In the genomic region with DNA sequence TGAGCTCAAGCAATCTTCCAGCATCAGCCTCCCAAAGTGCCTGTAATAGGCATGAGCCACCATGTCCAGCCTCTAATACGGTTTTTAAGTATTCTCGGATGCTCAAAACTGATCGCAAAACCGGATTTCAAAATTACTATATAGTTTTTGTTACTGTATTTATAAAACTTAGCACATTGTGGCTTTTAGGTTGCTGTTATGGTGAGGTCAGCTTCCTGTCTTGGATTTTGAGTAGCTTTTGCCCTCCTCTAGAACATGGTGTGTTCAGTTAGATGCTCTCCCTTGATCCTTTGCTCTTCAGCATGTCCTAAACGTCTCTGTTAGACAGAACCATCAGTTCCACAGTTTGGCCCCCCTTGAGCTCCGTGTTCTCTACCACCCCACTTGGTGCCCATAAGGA, we compare ENCODE assay signal across 15 cellular contexts.
DNase-seq lines count a peak whose midpoint lies in the region; ATAC-seq and TF ChIP-seq lines count a peak whose summit lies in the region.
"Had no signal": no experiment of that assay in that cellular context is flagged by ENCODE, and none has a peak within 500 bp of the region (broad histone marks: within the 10 kb centered on the region; RNA-seq: fewer than 3 reads in every experiment).

No MANE protein-coding gene starts in this region.

- H3K9me3 Mint-ChIP-seq in activated CD8-positive, alpha-beta memory T cell treated with anti-CD3 and anti-CD28 coated beads, Interleukin-2, amount 10 ng/mL, durations not matched to agents 7 days and 5 days (ENCODE audit: low read depth): no peaks in the 10 kb centered on the region
- H3K9me3 Mint-ChIP-seq in HFFc6: no peaks in the 10 kb centered on the region
- H3K9me3 Mint-ChIP-seq in activated T-helper 17 cell treated with anti-CD3 and anti-CD28 coated beads, Interleukin-2, amount 50 U/mL, for 72 hours: no peaks in the 10 kb centered on the region
- H3K9me3 Mint-ChIP-seq: activated B cell treated with CpG ODN at 0.5 μM for 24 hours had no signal

- H3K4me1 Mint-ChIP-seq in activated CD8-positive, alpha-beta memory T cell treated with anti-CD3 and anti-CD28 coated beads, Interleukin-2, amount 10 ng/mL, durations not matched to agents 7 days and 5 days: peaks cover 41% of the 10 kb centered on the region
- H3K4me1 Mint-ChIP-seq in HFFc6 (ENCODE audit: low read depth): peaks cover 36% of the 10 kb centered on the region
- H3K4me1 Mint-ChIP-seq in activated T-helper 17 cell treated with anti-CD3 and anti-CD28 coated beads, Interleukin-2, amount 50 U/mL, for 72 hours: peaks cover 35% of the 10 kb centered on the region

- CTCF ChIA-PET in activated CD8-positive, alpha-beta memory T cell treated with anti-CD3 and anti-CD28 coated beads, Interleukin-2, amount 10 ng/mL, durations not matched to agents 7 days and 5 days (lab: Charles Lee): interaction anchor here (1.0 to 1.4 kb wide), 4 partner anchors 11 to 33 kb away, joined by 3 to 5 read pairs (median 4); no protein-coding TSS in a partner anchor

- peak overlapping the region; percentile 67 for H3K4me3 Mint-ChIP-seq in activated CD8-positive, alpha-beta memory T cell treated with anti-CD3 and anti-CD28 coated beads, Interleukin-2, amount 10 ng/mL, durations not matched to agents 7 days and 5 days
- H3K4me3 Mint-ChIP-seq in HFFc6: no peak overlapping the region
- no peak overlapping the region for H3K4me3 Mint-ChIP-seq in activated T-helper 17 cell treated with anti-CD3 and anti-CD28 coated beads, Interleukin-2, amount 50 U/mL, for 72 hours

- peak; percentile 46 for ATAC-seq in activated CD8-positive, alpha-beta memory T cell treated with anti-CD3 and anti-CD28 coated beads, Interleukin-2, amount 10 ng/mL, durations not matched to agents 7 days and 5 days
- peak; percentile 59 for ATAC-seq in activated T-helper 17 cell treated with anti-CD3 and anti-CD28 coated beads, Interleukin-2, amount 50 U/mL, for 72 hours (replicated peaks)
- peak; percentile 17 for ATAC-seq in stimulated activated naive CD8-positive, alpha-beta T cell treated with anti-CD3 and anti-CD28 coated beads, Interleukin-15, Interleukin-2, amounts not matched to agents 100 U/mL and 50 U/mL, for 24 hours
- no peak for ATAC-seq in left lobe of liver

- DNase-seq in activated CD8-positive, alpha-beta memory T cell treated with anti-CD3 and anti-CD28 coated beads, Interleukin-2, amount 10 ng/mL, durations not matched to agents 7 days and 5 days: peak; percentile 47
- DNase-seq in activated CD8-positive, alpha-beta memory T cell treated with anti-CD3 and anti-CD28 coated beads, Interleukin-2, amount 50 U/mL, for 4 hours: no peak
- DNase-seq in HFFc6 (no peak), ACHN (no peak), HK-2 (ENCODE audit: unreplicated experiment) (no peak), left lobe of liver (ENCODE audit: low spot score) (no peak)
- DNase-seq in stimulated activated naive CD8-positive, alpha-beta T cell treated with anti-CD3 and anti-CD28 coated beads, Interleukin-15, Interleukin-2, amounts not matched to agents 100 U/mL and 50 U/mL, for 24 hours: no peak
- DNase-seq: activated B cell treated with CpG ODN at 0.5 μM for 24 hours; activated T-cell treated with anti-CD3 and anti-CD28 coated beads, Interleukin-2, amount 50 U/mL, for 48 hours; brain microvascular endothelial cell; Calu3; effector memory CD4-positive, alpha-beta T cell; H7; NCI-H2171 treated with DMSO at 0.1 percent for 48 hours had no signal

- no peak for TF ChIP-seq CTCF in HFFc6 (IDR thresholded peaks at IDR 0.05)

- H3K27ac Mint-ChIP-seq in activated CD8-positive, alpha-beta memory T cell treated with anti-CD3 and anti-CD28 coated beads, Interleukin-2, amount 10 ng/mL, durations not matched to agents 7 days and 5 days: peak overlapping the region; percentile 88
- H3K27ac Mint-ChIP-seq in HFFc6: peak overlapping the region; percentile 10; the same call in 1 of the 2 replicates
- H3K27ac Mint-ChIP-seq in activated T-helper 17 cell treated with anti-CD3 and anti-CD28 coated beads, Interleukin-2, amount 50 U/mL, for 72 hours: peak overlapping the region; percentile 20

- in situ Hi-C loops in ACHN (cut with HindIII; ENCODE audit: low pct_ligation_motif_present, low pct_unique_long_range_greater_than_20kb, low sequenced_read_pairs): no loop called here

- H3K36me3 Mint-ChIP-seq in activated CD8-positive, alpha-beta memory T cell treated with anti-CD3 and anti-CD28 coated beads, Interleukin-2, amount 10 ng/mL, durations not matched to agents 7 days and 5 days: peaks cover 13% of the 10 kb centered on the region
- peaks cover 33% of the 10 kb centered on the region for H3K36me3 Mint-ChIP-seq in HFFc6 (ENCODE audit: low read depth)
- peaks cover 14% of the 10 kb centered on the region for H3K36me3 Mint-ChIP-seq in activated T-helper 17 cell treated with anti-CD3 and anti-CD28 coated beads, Interleukin-2, amount 50 U/mL, for 72 hours (ENCODE audit: low read depth)

- no peaks in the 10 kb centered on the region for H3K27me3 Mint-ChIP-seq in activated CD8-positive, alpha-beta memory T cell treated with anti-CD3 and anti-CD28 coated beads, Interleukin-2, amount 10 ng/mL, durations not matched to agents 7 days and 5 days
- H3K27me3 Mint-ChIP-seq in HFFc6 (ENCODE audit: insufficient read depth): no peaks in the 10 kb centered on the region; the same call in 1 of the 2 replicates
- no peaks in the 10 kb centered on the region for H3K27me3 Mint-ChIP-seq in activated T-helper 17 cell treated with anti-CD3 and anti-CD28 coated beads, Interleukin-2, amount 50 U/mL, for 72 hours
- H3K27me3 Mint-ChIP-seq: activated B cell treated with CpG ODN at 0.5 μM for 24 hours had no signal

Comparison
In these comparisons a context has a peak if more than half of its experiments do, and no peak if none do; other contexts are left out.
1. H3K27ac Mint-ChIP-seq: peak in every context shown above with its lines; median percentile 88 in activated CD8-positive, alpha-beta memory T cell treated with anti-CD3 and anti-CD28 coated beads, Interleukin-2, amount 10 ng/mL, durations not matched to agents 7 days and 5 days; 20 in activated T-helper 17 cell treated with anti-CD3 and anti-CD28 coated beads, Interleukin-2, amount 50 U/mL, for 72 hours; 10 in HFFc6.